Comparison of ENCODE assay signal across 14 cellular contexts in genomic region chr10:118332948-118333710, GRCh38. TPM values are rescaled to one million over a fixed set of nuclear protein-coding genes. Genes with fewer than 3 reads are reported as not detected.
DNase-seq lines count a peak whose midpoint lies in the region; ATAC-seq and TF ChIP-seq lines count a peak whose summit lies in the region.
"Had no signal": no experiment of that assay in that cellular context is flagged by ENCODE, and none has a peak within 500 bp of the region (broad histone marks: within the 10 kb centered on the region; RNA-seq: fewer than 3 reads in every experiment).

No MANE protein-coding gene starts in this region.

- no peak for TF ChIP-seq CTCF in VCaP (conservative IDR thresholded peaks at IDR 0.05)
- TF ChIP-seq CTCF in CD8-positive, alpha-beta T cell (IDR thresholded peaks at IDR 0.05), result no peak

- H3K36me3 ChIP-seq in CD8-positive, alpha-beta T cell (ENCODE audit: insufficient read depth, low read length), result peaks cover 41% of the 10 kb centered on the region

- no peak overlapping the region for H3K4me3 ChIP-seq in CD8-positive, alpha-beta T cell (ENCODE audit: low read depth, low read length)
- H3K4me3 ChIP-seq: lower lobe of right lung had no signal

- H3K9me3 ChIP-seq in CD8-positive, alpha-beta T cell (ENCODE audit: low read length), result no peaks in the 10 kb centered on the region
- H3K9me3 ChIP-seq: lower lobe of right lung had no signal

- H3K27me3 Mint-ChIP-seq in CD8-positive, alpha-beta T cell (ENCODE audit: low read depth), result no peaks in the 10 kb centered on the region
- H3K27me3 Mint-ChIP-seq: activated naive CD8-positive, alpha-beta T cell had no signal

- ATAC-seq in GM18858 (IDR thresholded peaks at IDR 0.05; ENCODE audit: unreplicated experiment) (no peak), HG02798 (IDR thresholded peaks at IDR 0.05; ENCODE audit: poor library complexity, unreplicated experiment) (no peak)
- ATAC-seq in CD8-positive, alpha-beta T cell, result no peak
- ATAC-seq: lower lobe of right lung had no signal

- peak; percentile 75 for DNase-seq in DMS79 treated with DMSO at 0.1 percent for 48 hours (lab: John Stamatoyannopoulos, UW)
- peak; percentile 94 for DNase-seq in NCI-H1105 treated with DMSO at 0.1 percent for 48 hours (lab: John Stamatoyannopoulos, UW)
- DNase-seq in medulla oblongata (ENCODE audit: extremely low spot score), result peak; percentile 46
- no peak for DNase-seq in iPS-NIHi7 (ENCODE audit: extremely low spot score)
- DNase-seq in CD8-positive, alpha-beta T cell, result no peak
- DNase-seq: activated CD8-positive, alpha-beta memory T cell treated with anti-CD3 and anti-CD28 coated beads for 24 hours; glutamatergic neuron; lower lobe of right lung; stimulated activated CD4-positive, alpha-beta T cell treated with anti-CD3 and anti-CD28 coated beads, Interleukin-4, amount 100 ng/mL, for 4 hours; T1000 had no signal

- no peak overlapping the region for H3K4me3 Mint-ChIP-seq in CD8-positive, alpha-beta T cell
- H3K4me3 Mint-ChIP-seq: activated naive CD8-positive, alpha-beta T cell had no signal

- peak overlapping the region; percentile 73 for H3K27ac ChIP-seq in VCaP
- no peak overlapping the region for H3K27ac ChIP-seq in CD8-positive, alpha-beta T cell (ENCODE audit: low read depth, low read length)
- H3K27ac ChIP-seq: lower lobe of right lung had no signal

- CTCF ChIA-PET in CD8-positive, alpha-beta T cell (lab: Charles Lee), result no interaction called here

- H3K4me1 Mint-ChIP-seq in CD8-positive, alpha-beta T cell (ENCODE audit: low read depth), result peaks cover 24% of the 10 kb centered on the region

- peaks cover 64% of the 10 kb centered on the region for H3K36me3 Mint-ChIP-seq in CD8-positive, alpha-beta T cell

- no peaks in the 10 kb centered on the region for H3K9me3 Mint-ChIP-seq in CD8-positive, alpha-beta T cell

- no peaks in the 10 kb centered on the region for H3K27me3 ChIP-seq in CD8-positive, alpha-beta T cell (ENCODE audit: insufficient read depth, low read length)

- intact Hi-C loops in CD8-positive, alpha-beta T cell (cut with DNase I, micrococcal nuclease), result no loop called here

- no peaks in the 10 kb centered on the region for H3K4me1 ChIP-seq in CD8-positive, alpha-beta T cell (ENCODE audit: insufficient read depth, low read length)

- H3K27ac Mint-ChIP-seq in CD8-positive, alpha-beta T cell, result no peak overlapping the region
- H3K27ac Mint-ChIP-seq: activated naive CD8-positive, alpha-beta T cell had no signal

- POLR2A ChIA-PET in CD8-positive, alpha-beta T cell (lab: Charles Lee), result interaction anchor here (0.6 kb wide), 1 partner anchor 268 kb away, joined by 6 read pairs; no protein-coding TSS in a partner anchor

RNA-seq across cellular contexts. Expression of gene FAM204A, which starts 9.0 kb away (rescaled TPM):
- total RNA-seq in CD8-positive, alpha-beta T cell, result 10 to 100 TPM; 44.8 to 51.7 TPM

Comparison
In these comparisons a context has a peak if more than half of its experiments do, and no peak if none do; other contexts are left out.
1. DNase-seq: peak in DMS79 treated with DMSO at 0.1 percent for 48 hours (single experiment), NCI-H1105 treated with DMSO at 0.1 percent for 48 hours (single experiment) and medulla oblongata (single experiment); none in iPS-NIHi7 (single experiment) and CD8-positive, alpha-beta T cell (0 of 7).